In the genomic region with DNA sequence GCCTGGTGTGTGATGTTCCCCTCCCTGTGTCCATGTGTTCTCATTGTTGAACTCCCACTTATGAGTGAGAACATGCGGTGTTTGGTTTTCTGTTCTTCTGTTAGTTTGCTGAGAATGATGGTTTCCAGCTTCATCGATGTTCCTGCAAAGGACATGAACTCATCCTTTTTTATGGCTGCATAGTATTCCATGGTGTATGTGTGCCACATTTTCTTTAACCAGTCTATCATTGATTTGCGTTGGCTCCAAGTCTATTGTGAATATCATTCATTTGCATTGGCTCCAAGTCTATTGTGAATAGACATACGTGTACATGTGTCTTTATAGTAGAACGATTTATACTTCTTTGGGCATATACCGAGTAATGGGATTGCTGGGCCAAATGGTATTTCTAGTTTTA, we compare ENCODE assay signal across 12 cellular contexts. TPM values are rescaled to one million over a fixed set of nuclear protein-coding genes. Genes with fewer than 3 reads are reported as not detected.
"Had no signal": no experiment of that assay in that cellular context is flagged by ENCODE, and none has a peak within 500 bp of the region (broad histone marks: within the 10 kb centered on the region; RNA-seq: fewer than 3 reads in every experiment).

No MANE protein-coding gene starts in this region.

RNA-seq across cellular contexts. Expression of gene PIP, which starts 18.8 kb away (rescaled TPM):
- total RNA-seq: OCI-LY7, PC-3, PC-9, Peyer's patch, Right ventricle myocardium inferior, Right ventricle myocardium superior, RPMI7951, SJCRH30, SJSA1, SK-MEL-5, T-cell had no signal
- polyA plus RNA-seq: SK-N-SH had no signal

RNA-seq across cellular contexts. Expression of gene TAS2R39, which starts 32.5 kb away (rescaled TPM):
- total RNA-seq: OCI-LY7, PC-3, PC-9, Peyer's patch, Right ventricle myocardium inferior, Right ventricle myocardium superior, RPMI7951, SJCRH30, SJSA1, SK-MEL-5, T-cell had no signal
- polyA plus RNA-seq: SK-N-SH had no signal
